In the genomic region with DNA sequence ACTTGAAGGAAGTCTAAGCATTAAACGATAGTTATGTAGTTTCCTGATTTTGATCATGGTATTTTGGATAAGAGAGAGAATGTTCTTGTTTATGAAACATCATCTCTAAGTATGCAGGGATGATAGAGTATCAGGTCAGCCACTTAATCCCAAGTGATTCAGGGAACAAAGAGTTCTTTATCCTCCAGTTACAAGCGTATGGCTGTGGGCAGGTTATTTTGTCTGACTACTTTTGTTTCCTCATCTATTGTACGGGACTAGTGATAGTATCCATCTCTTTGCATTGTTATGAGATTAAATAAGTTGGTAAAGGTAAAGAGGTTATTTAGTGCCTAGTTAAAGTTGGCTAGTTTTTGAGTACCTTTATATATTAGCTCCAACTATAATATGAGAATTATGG, we compare ENCODE assay signal across 33 cellular contexts.
"Had no signal": no experiment of that assay in that cellular context is flagged by ENCODE, and none has a peak within 500 bp of the region (broad histone marks: within the 10 kb centered on the region; RNA-seq: fewer than 3 reads in every experiment).

No MANE protein-coding gene starts in this region.

- H3K4me1 Mint-ChIP-seq: activated B cell treated with CpG ODN at 0.5 μM for 24 hours; activated CD4-positive, alpha-beta memory T cell treated with anti-CD3 and anti-CD28 coated beads, Interleukin-2, amount 10 ng/mL, durations not matched to agents 7 days and 5 days; activated CD4-positive, alpha-beta T cell treated with anti-CD3 and anti-CD28 coated beads, Interleukin-2, amount 10 ng/mL, durations not matched to agents 24 days and 14 days; activated CD8-positive, alpha-beta memory T cell treated with anti-CD3 and anti-CD28 coated beads, Interleukin-2, amount 10 ng/mL, durations not matched to agents 7 days and 5 days; activated naive CD4-positive, alpha-beta T cell treated with anti-CD3 and anti-CD28 coated beads, Interleukin-2, amount 10 ng/mL, durations not matched to agents 7 days and 5 days; activated naive CD4-positive, alpha-beta T cell treated with anti-CD3 and anti-CD28 coated beads, Interleukin-2, amount 50 U/mL, for 24 hours; activated naive CD8-positive, alpha-beta T cell treated with anti-CD3 and anti-CD28 coated beads, Interleukin-2, amount 10 ng/mL, durations not matched to agents 7 days and 5 days; activated naive CD8-positive, alpha-beta T cell treated with anti-CD3 and anti-CD28 coated beads, Interleukin-2, amount 50 U/mL, for 24 hours; brain; central memory CD8-positive, alpha-beta T cell; T-helper 17 cell had no signal

- H3K36me3 Mint-ChIP-seq: activated CD8-positive, alpha-beta memory T cell treated with anti-CD3 and anti-CD28 coated beads, Interleukin-2, amount 10 ng/mL, durations not matched to agents 7 days and 5 days; activated naive CD4-positive, alpha-beta T cell treated with anti-CD3 and anti-CD28 coated beads, Interleukin-2, amount 10 ng/mL, durations not matched to agents 7 days and 5 days; activated naive CD4-positive, alpha-beta T cell treated with anti-CD3 and anti-CD28 coated beads, Interleukin-2, amount 50 U/mL, for 24 hours; activated naive CD8-positive, alpha-beta T cell; activated naive CD8-positive, alpha-beta T cell treated with anti-CD3 and anti-CD28 coated beads, Interleukin-2, amount 10 ng/mL, durations not matched to agents 7 days and 5 days; brain had no signal

- H3K4me3 Mint-ChIP-seq: activated B cell treated with CpG ODN at 0.5 μM for 24 hours; activated CD4-positive, alpha-beta memory T cell treated with anti-CD3 and anti-CD28 coated beads, Interleukin-2, amount 10 ng/mL, durations not matched to agents 7 days and 5 days; activated CD4-positive, alpha-beta T cell treated with anti-CD3 and anti-CD28 coated beads, Interleukin-2, amount 10 ng/mL, durations not matched to agents 24 days and 14 days; activated CD8-positive, alpha-beta memory T cell treated with anti-CD3 and anti-CD28 coated beads, Interleukin-2, amount 10 ng/mL, durations not matched to agents 7 days and 5 days; activated CD8-positive, alpha-beta T cell treated with anti-CD3 and anti-CD28 coated beads, Interleukin-2, amount 10 ng/mL, durations not matched to agents 7 days and 5 days; activated naive CD4-positive, alpha-beta T cell treated with anti-CD3 and anti-CD28 coated beads, Interleukin-2, amount 10 ng/mL, durations not matched to agents 7 days and 5 days; activated naive CD4-positive, alpha-beta T cell treated with anti-CD3 and anti-CD28 coated beads, Interleukin-2, amount 50 U/mL, for 24 hours; activated naive CD8-positive, alpha-beta T cell; activated naive CD8-positive, alpha-beta T cell treated with anti-CD3 and anti-CD28 coated beads, Interleukin-2, amount 10 ng/mL, durations not matched to agents 7 days and 5 days; activated naive CD8-positive, alpha-beta T cell treated with anti-CD3 and anti-CD28 coated beads, Interleukin-2, amount 50 U/mL, for 24 hours; activated T-cell treated with anti-CD3 and anti-CD28 coated beads, Interleukin-2, amount 50 U/mL, for 24 hours; brain; central memory CD8-positive, alpha-beta T cell; T-helper 17 cell had no signal

- H3K27ac ChIP-seq: ascending aorta, cardiac muscle cell, VCaP had no signal

- H3K9me3 ChIP-seq: ascending aorta had no signal

- H3K27me3 ChIP-seq: ascending aorta, cardiac muscle cell had no signal

- ATAC-seq: activated CD8-positive, alpha-beta memory T cell treated with anti-CD3 and anti-CD28 coated beads, Interleukin-2, amount 10 ng/mL, durations not matched to agents 7 days and 5 days; activated CD8-positive, alpha-beta T cell treated with anti-CD3 and anti-CD28 coated beads, Interleukin-2, amount 10 ng/mL, durations not matched to agents 7 days and 5 days; activated naive CD8-positive, alpha-beta T cell treated with anti-CD3 and anti-CD28 coated beads, Interleukin-2, amount 50 U/mL, for 24 hours; T-helper 17 cell had no signal

- H3K4me1 ChIP-seq: ascending aorta had no signal

- H3K27me3 Mint-ChIP-seq: activated B cell treated with CpG ODN at 0.5 μM for 24 hours; activated CD4-positive, alpha-beta memory T cell treated with anti-CD3 and anti-CD28 coated beads, Interleukin-2, amount 10 ng/mL, durations not matched to agents 7 days and 5 days; activated CD4-positive, alpha-beta T cell treated with anti-CD3 and anti-CD28 coated beads, Interleukin-2, amount 10 ng/mL, durations not matched to agents 24 days and 14 days; activated CD8-positive, alpha-beta memory T cell treated with anti-CD3 and anti-CD28 coated beads, Interleukin-2, amount 10 ng/mL, durations not matched to agents 7 days and 5 days; activated naive CD4-positive, alpha-beta T cell treated with anti-CD3 and anti-CD28 coated beads, Interleukin-2, amount 10 ng/mL, durations not matched to agents 7 days and 5 days; activated naive CD8-positive, alpha-beta T cell treated with anti-CD3 and anti-CD28 coated beads, Interleukin-2, amount 10 ng/mL, durations not matched to agents 7 days and 5 days; activated naive CD8-positive, alpha-beta T cell treated with anti-CD3 and anti-CD28 coated beads, Interleukin-2, amount 50 U/mL, for 24 hours; activated T-cell treated with anti-CD3 and anti-CD28 coated beads, Interleukin-2, amount 50 U/mL, for 24 hours; brain; central memory CD8-positive, alpha-beta T cell; T-helper 17 cell had no signal

- H3K9me3 Mint-ChIP-seq: activated B cell treated with CpG ODN at 0.5 μM for 24 hours; activated CD4-positive, alpha-beta T cell treated with anti-CD3 and anti-CD28 coated beads, Interleukin-2, amount 10 ng/mL, durations not matched to agents 24 days and 14 days; activated naive CD8-positive, alpha-beta T cell treated with anti-CD3 and anti-CD28 coated beads, Interleukin-2, amount 10 ng/mL, durations not matched to agents 7 days and 5 days; activated T-cell treated with anti-CD3 and anti-CD28 coated beads, Interleukin-2, amount 50 U/mL, for 24 hours; activated T-helper 2 cell treated with anti-CD3 and anti-CD28 coated beads, Interferon-gamma antibody, Interleukin-2, Interleukin-4, amounts not matched to agents 10 μg/mL and 5 μg/mL and 100 μg/mL, durations not matched to agents 14 hours and 24 hours and 36 hours; brain had no signal

- H3K27ac Mint-ChIP-seq: activated B cell treated with CpG ODN at 0.5 μM for 24 hours; activated CD4-positive, alpha-beta memory T cell treated with anti-CD3 and anti-CD28 coated beads, Interleukin-2, amount 10 ng/mL, durations not matched to agents 7 days and 5 days; activated CD4-positive, alpha-beta T cell treated with anti-CD3 and anti-CD28 coated beads, Interleukin-2, amount 10 ng/mL, durations not matched to agents 24 days and 14 days; activated CD8-positive, alpha-beta memory T cell treated with anti-CD3 and anti-CD28 coated beads, Interleukin-2, amount 10 ng/mL, durations not matched to agents 7 days and 5 days; activated CD8-positive, alpha-beta T cell treated with anti-CD3 and anti-CD28 coated beads, Interleukin-2, amount 10 ng/mL, durations not matched to agents 7 days and 5 days; activated naive CD4-positive, alpha-beta T cell treated with anti-CD3 and anti-CD28 coated beads, Interleukin-2, amount 10 ng/mL, durations not matched to agents 7 days and 5 days; activated naive CD4-positive, alpha-beta T cell treated with anti-CD3 and anti-CD28 coated beads, Interleukin-2, amount 50 U/mL, for 24 hours; activated naive CD8-positive, alpha-beta T cell; activated naive CD8-positive, alpha-beta T cell treated with anti-CD3 and anti-CD28 coated beads, Interleukin-2, amount 10 ng/mL, durations not matched to agents 7 days and 5 days; activated naive CD8-positive, alpha-beta T cell treated with anti-CD3 and anti-CD28 coated beads, Interleukin-2, amount 50 U/mL, for 24 hours; activated T-cell treated with anti-CD3 and anti-CD28 coated beads, Interleukin-2, amount 50 U/mL, for 24 hours; activated T-helper 2 cell treated with anti-CD3 and anti-CD28 coated beads, Interferon-gamma antibody, Interleukin-2, Interleukin-4, amounts not matched to agents 10 μg/mL and 5 μg/mL and 100 μg/mL, durations not matched to agents 14 hours and 24 hours and 36 hours; brain; T-helper 17 cell had no signal

- H3K4me3 ChIP-seq: ascending aorta, cardiac muscle cell had no signal

- FAIRE-seq: bronchial epithelial cell had no signal

- H3K36me3 ChIP-seq: ascending aorta, cardiac muscle cell had no signal

- DNase-seq: activated B cell treated with CpG ODN at 0.5 μM for 24 hours; activated CD4-positive, alpha-beta memory T cell treated with anti-CD3 and anti-CD28 coated beads, Interleukin-2, amount 10 ng/mL, durations not matched to agents 7 days and 5 days; activated CD4-positive, alpha-beta T cell treated with anti-CD3 and anti-CD28 coated beads for 4 hours; activated CD4-positive, alpha-beta T cell treated with anti-CD3 and anti-CD28 coated beads, Interleukin-2, amount 10 ng/mL, durations not matched to agents 24 days and 14 days; activated CD4-positive, alpha-beta T cell treated with anti-CD3 and anti-CD28 coated beads, Interleukin-2, amount 50 U/mL, for 48 hours; activated CD4-positive, CD25-positive, alpha-beta regulatory T cell treated with anti-CD3 and anti-CD28 coated beads, Interleukin-2, amount 50 U/mL, for 72 hours; activated CD8-positive, alpha-beta memory T cell treated with anti-CD3 and anti-CD28 coated beads for 24 hours; activated CD8-positive, alpha-beta memory T cell treated with anti-CD3 and anti-CD28 coated beads, Interleukin-2, amount 10 ng/mL, durations not matched to agents 7 days and 5 days; activated CD8-positive, alpha-beta memory T cell treated with anti-CD3 and anti-CD28 coated beads, Interleukin-2, amount 50 U/mL, for 48 hours; activated CD8-positive, alpha-beta T cell treated with anti-CD3 and anti-CD28 coated beads, Interleukin-2, amount 10 ng/mL, durations not matched to agents 7 days and 5 days; activated effector memory CD4-positive, alpha-beta T cell treated with Interleukin-2 at 50 U/mL for 16 hours; activated gamma-delta T cell; activated naive CD4-positive, alpha-beta T cell treated with anti-CD3 and anti-CD28 coated beads, Interleukin-2, amount 10 ng/mL, durations not matched to agents 7 days and 5 days; activated naive CD4-positive, alpha-beta T cell treated with Interleukin-2 at 50 U/mL for 16 hours; activated naive CD8-positive, alpha-beta T cell treated with anti-CD3 and anti-CD28 coated beads, Interleukin-2, amount 10 ng/mL, durations not matched to agents 7 days and 5 days; activated naive CD8-positive, alpha-beta T cell treated with anti-CD3 and anti-CD28 coated beads, Interleukin-2, amount 50 U/mL, for 24 hours; activated T-cell treated with anti-CD3 and anti-CD28 coated beads, Interleukin-2, amount 50 U/mL, for 24 hours; activated T-cell treated with anti-CD3 and anti-CD28 coated beads, Interleukin-2, amount 50 U/mL, for 48 hours; amygdala; anterior cingulate cortex; caudate nucleus; cerebellar nuclear complex; T-helper 17 cell; T1000 had no signal
